1 cellular context compared by ENCODE assay signal in the genomic region with DNA sequence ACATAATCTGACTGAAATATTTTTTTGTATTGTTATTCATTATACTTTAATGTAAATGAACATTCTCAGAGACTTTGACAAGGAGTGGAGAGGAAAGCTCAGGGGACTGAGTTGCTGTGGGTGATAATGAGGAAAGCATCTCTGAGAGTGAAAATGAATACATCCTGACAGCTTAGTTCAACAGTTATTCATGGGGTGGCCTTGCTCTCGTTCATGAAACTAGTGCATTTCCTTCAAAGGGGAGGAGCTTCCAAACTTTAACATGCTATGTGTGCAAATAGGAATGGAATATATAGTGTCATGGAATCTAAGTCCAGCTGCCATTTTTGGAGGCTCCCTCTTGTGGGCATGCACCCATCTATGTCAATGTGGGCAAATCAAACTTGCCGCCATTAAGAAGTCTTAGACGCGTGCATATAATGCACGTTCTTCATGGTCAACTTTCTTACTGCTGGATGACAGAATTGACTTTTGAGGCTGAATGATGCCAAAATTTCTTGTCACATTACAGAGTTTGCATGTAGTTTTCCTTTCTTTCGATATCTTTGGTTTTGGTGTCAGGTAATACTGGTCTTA.
TF ChIP-seq lines count a peak whose summit lies in the region.

No MANE protein-coding gene starts in this region.

TF ChIP-seq in GM23338, 12 proteins besides CTCF, POLR2A, EP300 and RAD21:
- TF ChIP-seq, protein P1, sequence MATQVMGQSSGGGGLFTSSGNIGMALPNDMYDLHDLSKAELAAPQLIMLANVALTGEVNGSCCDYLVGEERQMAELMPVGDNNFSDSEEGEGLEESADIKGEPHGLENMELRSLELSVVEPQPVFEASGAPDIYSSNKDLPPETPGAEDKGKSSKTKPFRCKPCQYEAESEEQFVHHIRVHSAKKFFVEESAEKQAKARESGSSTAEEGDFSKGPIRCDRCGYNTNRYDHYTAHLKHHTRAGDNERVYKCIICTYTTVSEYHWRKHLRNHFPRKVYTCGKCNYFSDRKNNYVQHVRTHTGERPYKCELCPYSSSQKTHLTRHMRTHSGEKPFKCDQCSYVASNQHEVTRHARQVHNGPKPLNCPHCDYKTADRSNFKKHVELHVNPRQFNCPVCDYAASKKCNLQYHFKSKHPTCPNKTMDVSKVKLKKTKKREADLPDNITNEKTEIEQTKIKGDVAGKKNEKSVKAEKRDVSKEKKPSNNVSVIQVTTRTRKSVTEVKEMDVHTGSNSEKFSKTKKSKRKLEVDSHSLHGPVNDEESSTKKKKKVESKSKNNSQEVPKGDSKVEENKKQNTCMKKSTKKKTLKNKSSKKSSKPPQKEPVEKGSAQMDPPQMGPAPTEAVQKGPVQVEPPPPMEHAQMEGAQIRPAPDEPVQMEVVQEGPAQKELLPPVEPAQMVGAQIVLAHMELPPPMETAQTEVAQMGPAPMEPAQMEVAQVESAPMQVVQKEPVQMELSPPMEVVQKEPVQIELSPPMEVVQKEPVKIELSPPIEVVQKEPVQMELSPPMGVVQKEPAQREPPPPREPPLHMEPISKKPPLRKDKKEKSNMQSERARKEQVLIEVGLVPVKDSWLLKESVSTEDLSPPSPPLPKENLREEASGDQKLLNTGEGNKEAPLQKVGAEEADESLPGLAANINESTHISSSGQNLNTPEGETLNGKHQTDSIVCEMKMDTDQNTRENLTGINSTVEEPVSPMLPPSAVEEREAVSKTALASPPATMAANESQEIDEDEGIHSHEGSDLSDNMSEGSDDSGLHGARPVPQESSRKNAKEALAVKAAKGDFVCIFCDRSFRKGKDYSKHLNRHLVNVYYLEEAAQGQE (IDR thresholded peaks at IDR 0.05; ENCODE audit: unreplicated experiment), result no peak
- TF ChIP-seq CREB1 (CRISPR knock-in tag; IDR thresholded peaks at IDR 0.05; ENCODE audit: low read depth) (no peak), EZH2 (IDR thresholded peaks at IDR 0.05; ENCODE audit: low read depth, unreplicated experiment) (no peak), POLR2AphosphoS5 (IDR thresholded peaks at IDR 0.05; ENCODE audit: low read depth) (no peak), JUNB (IDR thresholded peaks at IDR 0.05; ENCODE audit: unreplicated experiment) (no peak), ZNF114 (CRISPR knock-in tag; IDR thresholded peaks at IDR 0.05) (no peak), EZH2phosphoT487 (IDR thresholded peaks at IDR 0.05; ENCODE audit: unreplicated experiment) (no peak), STAT1 (IDR thresholded peaks at IDR 0.05; ENCODE audit: unreplicated experiment) (no peak), NANOG (IDR thresholded peaks at IDR 0.05; ENCODE audit: borderline replicate concordance) (no peak), ZNF331 (CRISPR knock-in tag; IDR thresholded peaks at IDR 0.05; ENCODE audit: low read depth) (no peak)
- TF ChIP-seq, protein P2, sequence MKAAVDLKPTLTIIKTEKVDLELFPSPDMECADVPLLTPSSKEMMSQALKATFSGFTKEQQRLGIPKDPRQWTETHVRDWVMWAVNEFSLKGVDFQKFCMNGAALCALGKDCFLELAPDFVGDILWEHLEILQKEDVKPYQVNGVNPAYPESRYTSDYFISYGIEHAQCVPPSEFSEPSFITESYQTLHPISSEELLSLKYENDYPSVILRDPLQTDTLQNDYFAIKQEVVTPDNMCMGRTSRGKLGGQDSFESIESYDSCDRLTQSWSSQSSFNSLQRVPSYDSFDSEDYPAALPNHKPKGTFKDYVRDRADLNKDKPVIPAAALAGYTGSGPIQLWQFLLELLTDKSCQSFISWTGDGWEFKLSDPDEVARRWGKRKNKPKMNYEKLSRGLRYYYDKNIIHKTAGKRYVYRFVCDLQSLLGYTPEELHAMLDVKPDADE (IDR thresholded peaks at IDR 0.05), result no peak
- TF ChIP-seq, protein P3, sequence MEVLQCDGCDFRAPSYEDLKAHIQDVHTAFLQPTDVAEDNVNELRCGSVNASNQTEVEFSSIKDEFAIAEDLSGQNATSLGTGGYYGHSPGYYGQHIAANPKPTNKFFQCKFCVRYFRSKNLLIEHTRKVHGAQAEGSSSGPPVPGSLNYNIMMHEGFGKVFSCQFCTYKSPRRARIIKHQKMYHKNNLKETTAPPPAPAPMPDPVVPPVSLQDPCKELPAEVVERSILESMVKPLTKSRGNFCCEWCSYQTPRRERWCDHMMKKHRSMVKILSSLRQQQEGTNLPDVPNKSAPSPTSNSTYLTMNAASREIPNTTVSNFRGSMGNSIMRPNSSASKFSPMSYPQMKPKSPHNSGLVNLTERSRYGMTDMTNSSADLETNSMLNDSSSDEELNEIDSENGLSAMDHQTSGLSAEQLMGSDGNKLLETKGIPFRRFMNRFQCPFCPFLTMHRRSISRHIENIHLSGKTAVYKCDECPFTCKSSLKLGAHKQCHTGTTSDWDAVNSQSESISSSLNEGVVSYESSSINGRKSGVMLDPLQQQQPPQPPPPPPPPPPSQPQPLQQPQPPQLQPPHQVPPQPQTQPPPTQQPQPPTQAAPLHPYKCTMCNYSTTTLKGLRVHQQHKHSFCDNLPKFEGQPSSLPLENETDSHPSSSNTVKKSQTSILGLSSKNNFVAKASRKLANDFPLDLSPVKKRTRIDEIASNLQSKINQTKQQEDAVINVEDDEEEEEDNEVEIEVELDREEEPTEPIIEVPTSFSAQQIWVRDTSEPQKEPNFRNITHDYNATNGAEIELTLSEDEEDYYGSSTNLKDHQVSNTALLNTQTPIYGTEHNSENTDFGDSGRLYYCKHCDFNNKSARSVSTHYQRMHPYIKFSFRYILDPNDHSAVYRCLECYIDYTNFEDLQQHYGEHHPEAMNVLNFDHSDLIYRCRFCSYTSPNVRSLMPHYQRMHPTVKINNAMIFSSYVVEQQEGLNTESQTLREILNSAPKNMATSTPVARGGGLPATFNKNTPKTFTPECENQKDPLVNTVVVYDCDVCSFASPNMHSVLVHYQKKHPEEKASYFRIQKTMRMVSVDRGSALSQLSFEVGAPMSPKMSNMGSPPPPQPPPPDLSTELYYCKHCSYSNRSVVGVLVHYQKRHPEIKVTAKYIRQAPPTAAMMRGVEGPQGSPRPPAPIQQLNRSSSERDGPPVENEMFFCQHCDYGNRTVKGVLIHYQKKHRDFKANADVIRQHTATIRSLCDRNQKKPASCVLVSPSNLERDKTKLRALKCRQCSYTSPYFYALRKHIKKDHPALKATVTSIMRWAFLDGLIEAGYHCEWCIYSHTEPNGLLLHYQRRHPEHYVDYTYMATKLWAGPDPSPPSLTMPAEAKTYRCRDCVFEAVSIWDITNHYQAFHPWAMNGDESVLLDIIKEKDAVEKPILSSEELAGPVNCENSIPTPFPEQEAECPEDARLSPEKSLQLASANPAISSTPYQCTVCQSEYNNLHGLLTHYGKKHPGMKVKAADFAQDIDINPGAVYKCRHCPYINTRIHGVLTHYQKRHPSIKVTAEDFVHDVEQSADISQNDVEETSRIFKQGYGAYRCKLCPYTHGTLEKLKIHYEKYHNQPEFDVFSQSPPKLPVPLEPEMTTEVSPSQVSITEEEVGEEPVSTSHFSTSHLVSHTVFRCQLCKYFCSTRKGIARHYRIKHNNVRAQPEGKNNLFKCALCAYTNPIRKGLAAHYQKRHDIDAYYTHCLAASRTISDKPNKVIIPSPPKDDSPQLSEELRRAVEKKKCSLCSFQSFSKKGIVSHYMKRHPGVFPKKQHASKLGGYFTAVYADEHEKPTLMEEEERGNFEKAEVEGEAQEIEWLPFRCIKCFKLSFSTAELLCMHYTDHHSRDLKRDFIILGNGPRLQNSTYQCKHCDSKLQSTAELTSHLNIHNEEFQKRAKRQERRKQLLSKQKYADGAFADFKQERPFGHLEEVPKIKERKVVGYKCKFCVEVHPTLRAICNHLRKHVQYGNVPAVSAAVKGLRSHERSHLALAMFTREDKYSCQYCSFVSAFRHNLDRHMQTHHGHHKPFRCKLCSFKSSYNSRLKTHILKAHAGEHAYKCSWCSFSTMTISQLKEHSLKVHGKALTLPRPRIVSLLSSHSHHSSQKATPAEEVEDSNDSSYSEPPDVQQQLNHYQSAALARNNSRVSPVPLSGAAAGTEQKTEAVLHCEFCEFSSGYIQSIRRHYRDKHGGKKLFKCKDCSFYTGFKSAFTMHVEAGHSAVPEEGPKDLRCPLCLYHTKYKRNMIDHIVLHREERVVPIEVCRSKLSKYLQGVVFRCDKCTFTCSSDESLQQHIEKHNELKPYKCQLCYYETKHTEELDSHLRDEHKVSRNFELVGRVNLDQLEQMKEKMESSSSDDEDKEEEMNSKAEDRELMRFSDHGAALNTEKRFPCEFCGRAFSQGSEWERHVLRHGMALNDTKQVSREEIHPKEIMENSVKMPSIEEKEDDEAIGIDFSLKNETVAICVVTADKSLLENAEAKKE (CRISPR knock-in tag; IDR thresholded peaks at IDR 0.05), result no peak
TF ChIP-seq in GM23338: peak in this region for 0.
